In genomic region chr1:168396508-168396907, GRCh38 we compare ENCODE assay signal across 16 cellular contexts.
DNase-seq lines count a peak whose midpoint lies in the region; ATAC-seq and TF ChIP-seq lines count a peak whose summit lies in the region.
"Had no signal": no experiment of that assay in that cellular context is flagged by ENCODE, and none has a peak within 500 bp of the region (broad histone marks: within the 10 kb centered on the region; RNA-seq: fewer than 3 reads in every experiment).

No MANE protein-coding gene starts in this region.

- H3K79me2 ChIP-seq in HCT116 (ENCODE audit: insufficient read depth, low read length) (no peaks in the 10 kb centered on the region), PC-3 (ENCODE audit: low read length) (no peaks in the 10 kb centered on the region)

- H3K36me3 ChIP-seq in HCT116 (ENCODE audit: control insufficient read depth in 1 of 2, insufficient read depth in 2 of 2, low read length in 2 of 2) (no peaks in the 10 kb centered on the region), PC-3 (ENCODE audit: low read depth, low read length) (no peaks in the 10 kb centered on the region)
- H3K36me3 ChIP-seq: BLaER1 treated with 17β-estradiol and CSF1 and Interleukin-3, amounts not matched to agents 10 nM and 100 nM; HAP-1 had no signal

- no peak overlapping the region for H3K4me2 ChIP-seq in HCT116 (ENCODE audit: low read length)
- peak overlapping the region; percentile 32; the same call in 1 of the 2 replicates for H3K4me2 ChIP-seq in PC-3 (ENCODE audit: low read length)
- H3K4me2 ChIP-seq: BLaER1 treated with 17β-estradiol and CSF1 and Interleukin-3, amounts not matched to agents 10 nM and 100 nM had no signal

- H2AFZ ChIP-seq in HCT116 (ENCODE audit: low read depth, low read length, poor library complexity, severe bottlenecking) = peak overlapping the region; percentile 86
- no peak overlapping the region for H2AFZ ChIP-seq in PC-3 (ENCODE audit: low read length)

- POLR2A ChIA-PET in HCT116 (lab: Charles Lee) = interaction anchor here (2.4 kb wide), 1 partner anchor 10 kb away, joined by 11 read pairs; no protein-coding TSS in a partner anchor
- POLR2A ChIA-PET in PC-3 (lab: Charles Lee; ENCODE audit: unreplicated experiment) = no interaction called here

- no peak for DNase-seq in HCT116 (ENCODE audit: low read depth, low spot score)
- DNase-seq in PC-3 = no peak
- peak; percentile 21 for DNase-seq in fibroblast of villous mesenchyme (ENCODE audit: low read depth)
- no peak for DNase-seq in hippocampal formation (lab: John Stamatoyannopoulos, UW)
- no peak for DNase-seq in activated effector memory CD4-positive, alpha-beta T cell treated with Interleukin-2 at 50 U/mL for 16 hours
- DNase-seq: CD4-positive, CD25-positive, alpha-beta regulatory T cell; CD8-positive, alpha-beta memory T cell; COR-L47; DMS 273 treated with DMSO at 0.1 percent for 48 hours; DMS53; DND-41 had no signal

- RAD21 ChIA-PET in HCT116 (lab: Charles Lee; ENCODE audit: low non-redundant PET in 1 of 2, low total read pairs in 2 of 2, uncharacterized antibody in 2 of 2, unreplicated experiment in 2 of 2) = no interaction called here

- TF ChIP-seq POLR2A in HCT116 (IDR thresholded peaks at IDR 0.05; ENCODE audit: borderline replicate concordance, extremely low read depth, insufficient read depth, insufficient read length) = no peak

- intact Hi-C loops in HCT116 (cut with micrococcal nuclease) (no loop called here), PC-3 (cut with micrococcal nuclease) (no loop called here)

- H3K9me2 ChIP-seq in HCT116 (ENCODE audit: insufficient read depth) = no peaks in the 10 kb centered on the region
- H3K9me2 ChIP-seq in PC-3 (replicated peaks; ENCODE audit: low read length) = no peaks in the 10 kb centered on the region

- ATAC-seq in HCT116 (no peak), PC-3 (no peak), HG03378 (IDR thresholded peaks at IDR 0.05; ENCODE audit: unreplicated experiment) (no peak)
- ATAC-seq: GM12878 had no signal

- H3K27me3 ChIP-seq in HCT116 (ENCODE audit: insufficient read depth, low read length) = no peaks in the 10 kb centered on the region
- H3K27me3 ChIP-seq in PC-3 (ENCODE audit: low read length) = peaks cover 8% of the 10 kb centered on the region; the same call in 1 of the 2 replicates
- H3K27me3 ChIP-seq: BLaER1 treated with 17β-estradiol and CSF1 and Interleukin-3, amounts not matched to agents 10 nM and 100 nM had no signal

- H3K9me3 ChIP-seq in HCT116 (ENCODE audit: control insufficient read depth in 1 of 2, insufficient read depth in 1 of 2, low read depth in 1 of 2, low read length in 2 of 2) (no peaks in the 10 kb centered on the region), PC-3 (ENCODE audit: low read length) (no peaks in the 10 kb centered on the region)
- H3K9me3 ChIP-seq: BLaER1 treated with 17β-estradiol and CSF1 and Interleukin-3, amounts not matched to agents 10 nM and 100 nM; HAP-1 had no signal

- H3K4me3 ChIP-seq in HCT116 (replicated peaks in 1 of 2; ENCODE audit: low read depth in 1 of 2, low read length in 2 of 2) (no peak overlapping the region), PC-3 (ENCODE audit: low read length) (no peak overlapping the region), fibroblast of villous mesenchyme (ENCODE audit: low read depth, low read length) (no peak overlapping the region)
- H3K4me3 ChIP-seq: BLaER1 treated with 17β-estradiol and CSF1 and Interleukin-3, amounts not matched to agents 10 nM and 100 nM; GM12878; HAP-1 had no signal

- H3K27ac ChIP-seq in HCT116 (ENCODE audit: low read depth, low read length) (peak overlapping the region; percentile 40), PC-3 (ENCODE audit: low read length) (peak overlapping the region; percentile 65)
- H3K27ac ChIP-seq: BLaER1 treated with 17β-estradiol and CSF1 and Interleukin-3, amounts not matched to agents 10 nM and 100 nM; HL-60 had no signal

- no peak for TF ChIP-seq RAD21 in HCT116 (IDR thresholded peaks at IDR 0.05; ENCODE audit: low read depth)

- H3K9ac ChIP-seq in HCT116 (ENCODE audit: low read length) (no peak overlapping the region), PC-3 (ENCODE audit: low read length) (no peak overlapping the region; the same call in 1 of the 2 replicates)
- H3K9ac ChIP-seq: BLaER1 treated with 17β-estradiol and CSF1 and Interleukin-3, amounts not matched to agents 10 nM and 100 nM had no signal

- H3K4me1 ChIP-seq in HCT116 (ENCODE audit: control insufficient read depth in 1 of 2, insufficient read depth in 2 of 2, low read length in 2 of 2) (peaks cover 56 to 68% of the 10 kb centered on the region in 2 experiments), PC-3 (ENCODE audit: insufficient read depth, low read length) (peaks cover 40% of the 10 kb centered on the region)
- H3K4me1 ChIP-seq: HAP-1 had no signal

- H3F3A ChIP-seq in PC-3 (ENCODE audit: low read length, unreplicated experiment) = no peaks in the 10 kb centered on the region

- BruUV-seq in HCT116 (replicated peaks; lab: Mats Ljungman, UMichigan) = no TSS peak
- no TSS peak for BruUV-seq in PC-3 (replicated peaks; lab: Mats Ljungman, UMichigan)

- H4K20me1 ChIP-seq in HCT116 (ENCODE audit: insufficient read depth) = no peaks in the 10 kb centered on the region
- H4K20me1 ChIP-seq in PC-3 (ENCODE audit: low read length) = no peaks in the 10 kb centered on the region
- H4K20me1 ChIP-seq: BLaER1 treated with 17β-estradiol and CSF1 and Interleukin-3, amounts not matched to agents 10 nM and 100 nM had no signal

- CTCF ChIA-PET in HCT116 (lab: Charles Lee) (interaction anchor here (1.0 kb wide), 1 partner anchor 54 kb away, joined by 3 read pairs; no protein-coding TSS in a partner anchor), PC-3 (lab: Charles Lee) (interaction anchor here (1.1 kb wide), 1 partner anchor 54 kb away, joined by 8 read pairs; no protein-coding TSS in a partner anchor)

- no peak for TF ChIP-seq CTCF in HCT116 (IDR thresholded peaks at IDR 0.05 in 2 of 3, conservative IDR thresholded peaks at IDR 0.05 in 1 of 3; ENCODE audit: borderline replicate concordance in 1 of 3, insufficient read depth in 1 of 3, low read depth in 2 of 3, low read length in 2 of 3)
- no peak for TF ChIP-seq CTCF in PC-3 (conservative IDR thresholded peaks at IDR 0.05; ENCODE audit: low read depth, low read length)
- TF ChIP-seq CTCF in fibroblast of villous mesenchyme (IDR thresholded peaks at IDR 0.05; ENCODE audit: insufficient read depth, low read depth, low read length) = no peak

TF ChIP-seq in HCT116, 20 proteins besides CTCF, POLR2A, EP300 and RAD21:
- TF ChIP-seq JUND (IDR thresholded peaks at IDR 0.05) = no peak
- TF ChIP-seq, protein P1, sequence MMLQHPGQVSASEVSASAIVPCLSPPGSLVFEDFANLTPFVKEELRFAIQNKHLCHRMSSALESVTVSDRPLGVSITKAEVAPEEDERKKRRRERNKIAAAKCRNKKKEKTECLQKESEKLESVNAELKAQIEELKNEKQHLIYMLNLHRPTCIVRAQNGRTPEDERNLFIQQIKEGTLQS (IDR thresholded peaks at IDR 0.05) = no peak
- TF ChIP-seq ZFX (IDR thresholded peaks at IDR 0.05) = no peak
- TF ChIP-seq FOSL1 (IDR thresholded peaks at IDR 0.05; ENCODE audit: low read depth) = no peak
- no peak for TF ChIP-seq SRF (IDR thresholded peaks at IDR 0.05; ENCODE audit: low read depth)
- no peak for TF ChIP-seq ZBTB33 (IDR thresholded peaks at IDR 0.05; ENCODE audit: extremely low read depth, insufficient replicate concordance, low read length)
